In the genomic region with DNA sequence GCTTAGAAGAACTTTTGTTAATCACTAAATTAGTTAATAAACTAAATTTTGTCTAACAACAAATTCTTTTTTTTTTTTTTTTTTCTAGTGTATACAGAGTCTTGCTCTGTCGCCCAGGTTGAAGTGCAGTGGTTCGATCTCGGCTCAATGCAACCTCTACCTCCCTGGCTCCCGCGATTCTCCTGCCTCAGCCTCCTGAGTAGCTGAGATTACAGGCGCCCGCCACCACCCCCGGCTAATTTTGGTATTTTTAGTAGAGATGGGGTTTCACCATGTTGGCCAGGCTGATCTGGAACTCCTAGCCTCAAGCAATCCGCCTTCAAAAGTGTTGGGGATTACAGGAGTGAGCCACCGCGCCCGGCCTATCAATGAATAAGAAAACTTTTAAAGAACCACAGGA, we compare ENCODE assay signal across 8 cellular contexts. TPM values are rescaled to one million over a fixed set of nuclear protein-coding genes. Genes with fewer than 3 reads are reported as not detected.
DNase-seq lines count a peak whose midpoint lies in the region; ATAC-seq, FAIRE-seq and TF ChIP-seq lines count a peak whose summit lies in the region.

No MANE protein-coding gene starts in this region.

- dilution Hi-C loops in endothelial cell of umbilical vein (cut with MboI; ENCODE audit: extremely low pct_ligation_motif_present, low sequenced_read_pairs): no loop called here

- no peak for TF ChIP-seq CTCF in PC-3 (conservative IDR thresholded peaks at IDR 0.05; ENCODE audit: low read depth, low read length)
- TF ChIP-seq CTCF in endothelial cell of umbilical vein (IDR thresholded peaks at IDR 0.05; ENCODE audit: extremely low read depth in 1 of 2, insufficient read depth in 1 of 2, low read depth in 1 of 2, low read length in 2 of 2): no peak
- TF ChIP-seq CTCF in parathyroid adenoma (IDR thresholded peaks at IDR 0.05): no peak

- H3K9me1 ChIP-seq in endothelial cell of umbilical vein (replicated peaks; ENCODE audit: control insufficient read depth, extremely low read depth, insufficient read depth, low read length): no peaks in the 10 kb centered on the region

- H3K36me3 Mint-ChIP-seq in CD4-positive, alpha-beta memory T cell: peaks cover 0 to 1% of the 10 kb centered on the region in 2 donors

- peaks cover 6% of the 10 kb centered on the region in 2 donors for H3K27me3 Mint-ChIP-seq in CD4-positive, alpha-beta memory T cell

- H3K4me1 Mint-ChIP-seq in CD4-positive, alpha-beta memory T cell: peaks cover 11 to 29% (median 25%) of the 10 kb centered on the region in 4 donors

- BruUV-seq in PC-3 (replicated peaks; lab: Mats Ljungman, UMichigan) (no TSS peak), endothelial cell of umbilical vein (replicated peaks; lab: Mats Ljungman, UMichigan) (TSS peak; percentile 65)

- no peaks in the 10 kb centered on the region for H3F3A ChIP-seq in PC-3 (ENCODE audit: low read length, unreplicated experiment)

- H3K27ac ChIP-seq in CD4-positive, alpha-beta memory T cell (ENCODE audit: low read depth, low read length): peak overlapping the region; percentile 60
- H3K27ac ChIP-seq in PC-3 (ENCODE audit: low read length): no peak overlapping the region
- no peak overlapping the region for H3K27ac ChIP-seq in endothelial cell of umbilical vein (ENCODE audit: insufficient read depth, low read depth, low read length)
- H3K27ac ChIP-seq in parathyroid adenoma: peak overlapping the region; percentile 82

- H3K9me3 ChIP-seq in CD4-positive, alpha-beta memory T cell (ENCODE audit: control insufficient read depth in 1 of 2, low read length in 2 of 2): no peaks in the 10 kb centered on the region
- no peaks in the 10 kb centered on the region for H3K9me3 ChIP-seq in PC-3 (ENCODE audit: low read length)
- no peaks in the 10 kb centered on the region for H3K9me3 ChIP-seq in endothelial cell of umbilical vein (replicated peaks; ENCODE audit: control insufficient read depth, insufficient read depth, low read length)
- no peaks in the 10 kb centered on the region for H3K9me3 ChIP-seq in parathyroid adenoma (ENCODE audit: control insufficient read depth, low read length)

- peak overlapping the region in 1 of 2 donors; percentile 79 for H3K4me3 ChIP-seq in CD4-positive, alpha-beta memory T cell (ENCODE audit: low read length in 2 of 2)
- H3K4me3 ChIP-seq in PC-3 (ENCODE audit: low read length) (peak overlapping the region; percentile 73), endothelial cell of umbilical vein (replicated peaks in 1 of 3; ENCODE audit: insufficient read depth in 1 of 3, low read depth in 1 of 3, low read length in 3 of 3) (peak overlapping the region in 1 of 3 experiments; percentile 61), parathyroid adenoma (ENCODE audit: low read depth, low read length) (peak overlapping the region; percentile 94)

- H3K9me2 ChIP-seq in PC-3 (replicated peaks; ENCODE audit: low read length): no peaks in the 10 kb centered on the region

- intact Hi-C loops in CD4-positive, alpha-beta memory T cell (cut with micrococcal nuclease): loop anchor here (2.0 to 10.0 kb wide), 2 partner anchors 213 to 1389 kb away; a partner anchor contains a TSS
- intact Hi-C loops in PC-3 (cut with micrococcal nuclease) (loop anchor here (1.0 kb wide), 1 partner anchor 22 kb away; a partner anchor contains a TSS), endothelial cell of umbilical vein (cut with micrococcal nuclease) (loop anchor here (2.0 to 10.0 kb wide), 4 partner anchors 97 to 731 kb away; a partner anchor contains a TSS)

- peak overlapping the region in 2 of 7 donors; percentile 65 to 72 for H3K27ac Mint-ChIP-seq in CD4-positive, alpha-beta memory T cell

- H3K9ac ChIP-seq in PC-3 (ENCODE audit: low read length) (no peak overlapping the region), endothelial cell of umbilical vein (replicated peaks; ENCODE audit: extremely low read depth, insufficient read depth, low read length) (no peak overlapping the region), parathyroid adenoma (no peak overlapping the region)

- H3K79me2 ChIP-seq in PC-3 (ENCODE audit: low read length) (no peaks in the 10 kb centered on the region), endothelial cell of umbilical vein (ENCODE audit: control insufficient read depth, insufficient read depth, low read length) (no peaks in the 10 kb centered on the region), parathyroid adenoma (no peaks in the 10 kb centered on the region)

- H3K4me1 ChIP-seq in CD4-positive, alpha-beta memory T cell (ENCODE audit: insufficient read depth, low read length): peaks cover 26% of the 10 kb centered on the region
- H3K4me1 ChIP-seq in PC-3 (ENCODE audit: insufficient read depth, low read length) (peaks cover 27% of the 10 kb centered on the region), endothelial cell of umbilical vein (ENCODE audit: control insufficient read depth, extremely low read depth, insufficient read depth, low read length) (peaks cover 27% of the 10 kb centered on the region), parathyroid adenoma (no peaks in the 10 kb centered on the region)

- POLR2A ChIA-PET in CD4-positive, alpha-beta memory T cell (lab: Charles Lee; ENCODE audit: partially characterized antibody): interaction anchor here (0.8 to 2.9 kb wide), 6 partner anchors 18 to 213 kb away, joined by 3 to 34 read pairs (median 4); a partner anchor contains a TSS
- POLR2A ChIA-PET in PC-3 (lab: Charles Lee; ENCODE audit: unreplicated experiment): no interaction called here
- POLR2A ChIA-PET in endothelial cell of umbilical vein (lab: Charles Lee): no interaction called here

- peak overlapping the region in 5 of 8 donors; percentile 22 to 48 (median 32) for H3K4me3 Mint-ChIP-seq in CD4-positive, alpha-beta memory T cell

- no peak for DNase-seq in CD4-positive, alpha-beta memory T cell
- DNase-seq in PC-3: no peak
- no peak for DNase-seq in endothelial cell of umbilical vein (ENCODE audit: low read depth, low spot score)
- no peak for DNase-seq in NCI-H1694 treated with DMSO at 0.1 percent for 48 hours (lab: John Stamatoyannopoulos, UW)
- DNase-seq in RCC 7860 (ENCODE audit: low spot score): no peak

- FAIRE-seq in endothelial cell of umbilical vein (lab: Jason Lieb, UNC) (no peak), RCC 7860 (lab: Jason Lieb, UNC) (no peak)

- no peaks in the 10 kb centered on the region for H4K20me1 ChIP-seq in PC-3 (ENCODE audit: low read length)
- H4K20me1 ChIP-seq in endothelial cell of umbilical vein (replicated peaks; ENCODE audit: control insufficient read depth, extremely low read depth, insufficient read depth, low read length): no peaks in the 10 kb centered on the region

- CTCF ChIA-PET in CD4-positive, alpha-beta memory T cell (lab: Charles Lee; ENCODE audit: partially characterized antibody): interaction anchor here (0.6 to 3.0 kb wide), 6 partner anchors 12 to 1700 kb away, joined by 3 to 49 read pairs (median 4); a partner anchor contains a TSS
- CTCF ChIA-PET in PC-3 (lab: Charles Lee) (interaction anchor here (2.5 kb wide), 1 partner anchor 41 kb away, joined by 22 read pairs; no protein-coding TSS in a partner anchor), endothelial cell of umbilical vein (lab: Charles Lee) (interaction anchor here (1.2 to 3.0 kb wide), 4 partner anchors 22 to 213 kb away, joined by 3 to 33 read pairs (median 4); a partner anchor contains a TSS)

- peak overlapping the region; percentile 78 for H3K4me2 ChIP-seq in PC-3 (ENCODE audit: low read length)
- H3K4me2 ChIP-seq in endothelial cell of umbilical vein (ENCODE audit: insufficient read depth, low read length): peak overlapping the region; percentile 74
- no peak overlapping the region for H3K4me2 ChIP-seq in parathyroid adenoma (ENCODE audit: low read length)

- H3K27me3 ChIP-seq in CD4-positive, alpha-beta memory T cell (ENCODE audit: insufficient read depth, low read length): peaks cover 6% of the 10 kb centered on the region
- H3K27me3 ChIP-seq in PC-3 (ENCODE audit: low read length) (peaks cover 17% of the 10 kb centered on the region), endothelial cell of umbilical vein (ENCODE audit: control insufficient read depth in 2 of 2, insufficient read depth in 2 of 2, low read length in 2 of 2) (peaks cover 6 to 13% of the 10 kb centered on the region in 2 experiments), parathyroid adenoma (ENCODE audit: control insufficient read depth, insufficient read depth, low read length) (no peaks in the 10 kb centered on the region)

- H3K36me3 ChIP-seq in CD4-positive, alpha-beta memory T cell (ENCODE audit: insufficient read depth, low read length): no peaks in the 10 kb centered on the region
- H3K36me3 ChIP-seq in PC-3 (ENCODE audit: low read depth, low read length) (no peaks in the 10 kb centered on the region), endothelial cell of umbilical vein (ENCODE audit: control insufficient read depth in 2 of 2, extremely low read depth in 1 of 2, insufficient read depth in 2 of 2, low read length in 2 of 2) (no peaks in the 10 kb centered on the region), parathyroid adenoma (ENCODE audit: control insufficient read depth, insufficient read depth, low read length) (no peaks in the 10 kb centered on the region)

- H2AFZ ChIP-seq in PC-3 (ENCODE audit: low read length): peak overlapping the region; percentile 81
- H2AFZ ChIP-seq in endothelial cell of umbilical vein (ENCODE audit: low read depth, low read length): no peak overlapping the region
- peak overlapping the region; percentile 54 for H2AFZ ChIP-seq in parathyroid adenoma

- ATAC-seq in PC-3 (no peak), GM18498 (IDR thresholded peaks at IDR 0.05; ENCODE audit: unreplicated experiment) (no peak), HG03442 (IDR thresholded peaks at IDR 0.05; ENCODE audit: unreplicated experiment) (no peak)

- no peak for TF ChIP-seq POLR2A in endothelial cell of umbilical vein (IDR thresholded peaks at IDR 0.05; ENCODE audit: low read depth, low read length)

- peaks cover 0 to 4% (median 0%) of the 10 kb centered on the region in 8 donors for H3K9me3 Mint-ChIP-seq in CD4-positive, alpha-beta memory T cell

RNA-seq across cellular contexts. Expression of a gene that starts 1.1 kb away (rescaled TPM):
- under 1 TPM; 0.14 to 0.49 TPM for total RNA-seq in CD4-positive, alpha-beta memory T cell
- polyA plus RNA-seq in CD4-positive, alpha-beta memory T cell: not detected
- 0.04 and 0.06 TPM in 2 replicates for total RNA-seq in PC-3 (2014; rRNA removed)
- not detected in 2 replicates for total RNA-seq in endothelial cell of umbilical vein
- 0.01 TPM in 1 of 2 replicates, not detected in the other for polyA plus RNA-seq in endothelial cell of umbilical vein
- 0.05 and 0.06 TPM in 2 replicates for polyA plus RNA-seq in endothelial cell of umbilical vein (2011; cell fraction: cytosol; rRNA removed)
- 0.11 and 0.17 TPM in 2 replicates for polyA plus RNA-seq in endothelial cell of umbilical vein (2011; cell fraction: nucleus; rRNA removed)
- polyA plus RNA-seq in endothelial cell of umbilical vein (2012): 0.28 TPM in 1 of 2 replicates, not detected in the other
- not detected in 2 replicates for polyA minus RNA-seq in endothelial cell of umbilical vein
- polyA minus RNA-seq in endothelial cell of umbilical vein (2011; cell fraction: cytosol; rRNA and poly(A)+ RNA removed): not detected
- polyA minus RNA-seq in endothelial cell of umbilical vein (2011; cell fraction: nucleus; rRNA and poly(A)+ RNA removed): 0.43 and 0.77 TPM in 2 replicates

RNA-seq across cellular contexts. Expression of a gene that starts 22.1 kb away (rescaled TPM):
- total RNA-seq in CD4-positive, alpha-beta memory T cell: 10 to 100 TPM; 62.7 to 64.6 TPM
- 100 to 1,000 TPM in 1 of 2 donors, 10 to 100 TPM in 1; 80.1 to 108 TPM for polyA plus RNA-seq in CD4-positive, alpha-beta memory T cell
- total RNA-seq in PC-3 (2014; rRNA removed) (42.7 and 46.9 TPM in 2 replicates), endothelial cell of umbilical vein (57.6 and 62.3 TPM in 2 replicates)
- polyA plus RNA-seq in endothelial cell of umbilical vein: 3.6 and 6.2 TPM in 2 replicates
- polyA plus RNA-seq in endothelial cell of umbilical vein (2011; cell fraction: cytosol; rRNA removed): 9.2 and 9.4 TPM in 2 replicates
- 10.1 and 22.2 TPM in 2 replicates for polyA plus RNA-seq in endothelial cell of umbilical vein (2011; cell fraction: nucleus; rRNA removed)
- polyA plus RNA-seq in endothelial cell of umbilical vein (2012): 28.4 and 43.8 TPM in 2 replicates
- polyA minus RNA-seq in endothelial cell of umbilical vein: 9.3 and 16.9 TPM in 2 replicates
- 19.8 TPM for polyA minus RNA-seq in endothelial cell of umbilical vein (2011; cell fraction: cytosol; rRNA and poly(A)+ RNA removed)
- 34.4 and 54.4 TPM in 2 replicates for polyA minus RNA-seq in endothelial cell of umbilical vein (2011; cell fraction: nucleus; rRNA and poly(A)+ RNA removed)

Comparison
In these comparisons a context has a peak if more than half of its experiments do, and no peak if none do; other contexts are left out.
1. H3K27ac ChIP-seq: peak in CD4-positive, alpha-beta memory T cell (single experiment) and parathyroid adenoma (single experiment); none in PC-3 (single experiment) and endothelial cell of umbilical vein (single experiment).